Comparison of ENCODE assay signal across 20 cellular contexts in genomic region chr17:14305785-14306496, GRCh38. TPM values are rescaled to one million over a fixed set of nuclear protein-coding genes. Genes with fewer than 3 reads are reported as not detected.
DNase-seq lines count a peak whose midpoint lies in the region; ATAC-seq and TF ChIP-seq lines count a peak whose summit lies in the region.
"Had no signal": no experiment of that assay in that cellular context is flagged by ENCODE, and none has a peak within 500 bp of the region (broad histone marks: within the 10 kb centered on the region; RNA-seq: fewer than 3 reads in every experiment).

No MANE protein-coding gene starts in this region.

- H3K9me3 ChIP-seq in H9 (ENCODE audit: control insufficient read depth, low read depth, low read length) (no peaks in the 10 kb centered on the region), left ventricle myocardium inferior (replicated peaks) (no peaks in the 10 kb centered on the region)

- no peak overlapping the region for H4K8ac ChIP-seq in H9 (replicated peaks; ENCODE audit: insufficient read length, low read depth, low read length)

- no peaks in the 10 kb centered on the region; the same call in 1 of the 2 replicates for H3K79me2 ChIP-seq in H9 (ENCODE audit: insufficient read depth, low read length)

- DNase-seq in AG10803 (ENCODE audit: low read depth) (no peak), H9 (peak; percentile 4), astrocyte of the spinal cord (ENCODE audit: low read depth, low spot score) (peak; percentile 26), left ventricle myocardium inferior (no peak), AML-193 (lab: John Stamatoyannopoulos, UW) (no peak), mucosa of gallbladder (ENCODE audit: low spot score) (no peak)
- no peak for DNase-seq in naive thymus-derived CD8-positive, alpha-beta T cell
- DNase-seq: activated CD8-positive, alpha-beta memory T cell treated with anti-CD3 and anti-CD28 coated beads, Interleukin-2, amount 50 U/mL, for 4 hours; anterior cingulate cortex; CD8-positive, alpha-beta T cell; dorsolateral prefrontal cortex; foreskin fibroblast; GF-D8; HCEC 1CT; NCI-H2107; SHP77; stimulated activated CD4-positive, alpha-beta T cell treated with anti-CD3 and anti-CD28 coated beads, Interleukin-2, amount 100 ng/mL, for 48 hours had no signal

- H3K4me1 Mint-ChIP-seq in H9, result peaks cover 52 to 56% of the 10 kb centered on the region in 2 experiments
- peaks cover 34 to 67% (median 64%) of the 10 kb centered on the region in 4 donors for H3K4me1 Mint-ChIP-seq in naive thymus-derived CD8-positive, alpha-beta T cell

- H3K4me1 ChIP-seq in H9 (ENCODE audit: insufficient read depth, low read length) (peaks cover 18% of the 10 kb centered on the region; the same call in 1 of the 2 replicates), left ventricle myocardium inferior (peaks cover 58% of the 10 kb centered on the region)

- H3K27me3 ChIP-seq in H9 (ENCODE audit: insufficient read depth, low read length) (peaks cover 39% of the 10 kb centered on the region; the same call in 1 of the 2 replicates), left ventricle myocardium inferior (ENCODE audit: low read depth) (peaks cover 67% of the 10 kb centered on the region)

- H3K18ac ChIP-seq in H9 (ENCODE audit: insufficient read length, low read depth, low read length), result no peak overlapping the region

- H4K91ac ChIP-seq in H9 (ENCODE audit: insufficient read length, low read depth, low read length), result no peak overlapping the region

- H3K27ac Mint-ChIP-seq in H9, result no peak overlapping the region
- peak overlapping the region in 5 of 10 donors; percentile 14 to 40 (median 19) for H3K27ac Mint-ChIP-seq in naive thymus-derived CD8-positive, alpha-beta T cell
- H3K27ac Mint-ChIP-seq: stimulated activated memory B cell treated with anti-CD40 and anti-IgM and Interleukin-4, amounts not matched to agents 10 μg/mL and 1 μg/mL and 100 μg/mL, for 72 hours had no signal

- H3K4me3 ChIP-seq in AG10803 (ENCODE audit: low read length) (peak overlapping the region; percentile 85), astrocyte of the spinal cord (ENCODE audit: low read depth, low read length) (no peak overlapping the region), left ventricle myocardium inferior (no peak overlapping the region)
- H3K4me3 ChIP-seq: dorsolateral prefrontal cortex had no signal

- H3K4ac ChIP-seq in H9 (ENCODE audit: low read depth, low read length), result no peak overlapping the region

- no peak overlapping the region for H3K56ac ChIP-seq in H9 (ENCODE audit: insufficient read length, low read depth, low read length)

- H2BK120ac ChIP-seq in H9 (ENCODE audit: low read depth, low read length, poor library complexity, severe bottlenecking), result no peak overlapping the region

- no peak overlapping the region for H4K5ac ChIP-seq in H9 (ENCODE audit: insufficient read length, low read depth, low read length)

- H3K4me3 Mint-ChIP-seq in H9, result peak overlapping the region in 1 of 2 experiments; percentile 10; a peak in 1 of 5 replicates
- peak overlapping the region in 9 of 10 donors; percentile 39 to 90 (median 73) for H3K4me3 Mint-ChIP-seq in naive thymus-derived CD8-positive, alpha-beta T cell
- H3K4me3 Mint-ChIP-seq: stimulated activated memory B cell treated with anti-CD40 and anti-IgM and Interleukin-4, amounts not matched to agents 10 μg/mL and 1 μg/mL and 100 μg/mL, for 72 hours had no signal

- H2AFZ ChIP-seq in H9 (ENCODE audit: low read length), result no peak overlapping the region

- no peaks in the 10 kb centered on the region for H3K9me3 Mint-ChIP-seq in H9
- H3K9me3 Mint-ChIP-seq in naive thymus-derived CD8-positive, alpha-beta T cell, result no peaks in the 10 kb centered on the region
- H3K9me3 Mint-ChIP-seq: CD8-positive, alpha-beta T cell; stimulated activated memory B cell treated with anti-CD40 and anti-IgM and Interleukin-4, amounts not matched to agents 10 μg/mL and 1 μg/mL and 100 μg/mL, for 72 hours had no signal

- in situ Hi-C loops in astrocyte of the spinal cord (cut with HindIII; ENCODE audit: low sequenced_read_pairs), result no loop called here

- peaks cover 58% of the 10 kb centered on the region for H3K27me3 Mint-ChIP-seq in H9 (ENCODE audit: low read depth)
- H3K27me3 Mint-ChIP-seq in naive thymus-derived CD8-positive, alpha-beta T cell, result no peaks in the 10 kb centered on the region

- intact Hi-C loops in left ventricle myocardium inferior (cut with micrococcal nuclease), result loop anchor here (10.0 kb wide), 1 partner anchor 971 kb away; no protein-coding TSS in a partner anchor

- H2BK15ac ChIP-seq in H9 (ENCODE audit: low read depth, low read length), result no peak overlapping the region

- no CpG with 5 or more reads among the region's 6 CpGs for WGBS in H9 (ENCODE audit: extremely low coverage, insufficient read length, low lambda C conversion rate)

- H3K23ac ChIP-seq in H9 (ENCODE audit: insufficient read length, low read depth, low read length), result no peak overlapping the region

- ATAC-seq in naive thymus-derived CD8-positive, alpha-beta T cell, result no peak
- ATAC-seq in GM18517 (IDR thresholded peaks at IDR 0.05; ENCODE audit: unreplicated experiment), result no peak
- ATAC-seq: CD8-positive, alpha-beta T cell; stimulated activated memory B cell treated with anti-CD40 and anti-IgM and Interleukin-4, amounts not matched to agents 10 μg/mL and 1 μg/mL and 100 μg/mL, for 72 hours had no signal

- H3K4me2 ChIP-seq in H9 (ENCODE audit: insufficient read depth, insufficient read length, low read length), result no peak overlapping the region

- no peaks in the 10 kb centered on the region for H3K36me3 ChIP-seq in left ventricle myocardium inferior

- no peak for TF ChIP-seq CTCF in AG10803 (conservative IDR thresholded peaks at IDR 0.05; ENCODE audit: low read length)
- TF ChIP-seq CTCF in H9 (conservative IDR thresholded peaks at IDR 0.05), result no peak
- TF ChIP-seq CTCF in astrocyte of the spinal cord (IDR thresholded peaks at IDR 0.05; ENCODE audit: low read depth, low read length), result no peak
- no peak for TF ChIP-seq CTCF in left ventricle myocardium inferior (IDR thresholded peaks at IDR 0.05; ENCODE audit: borderline replicate concordance)

- H3K27ac ChIP-seq in H9 (ENCODE audit: insufficient read length, low read depth, low read length) (no peak overlapping the region), left ventricle myocardium inferior (replicated peaks) (no peak overlapping the region)
- H3K27ac ChIP-seq: dorsolateral prefrontal cortex, VCaP had no signal

- peaks cover 3% of the 10 kb centered on the region for H4K20me1 ChIP-seq in H9 (ENCODE audit: control insufficient read depth, insufficient read depth, insufficient read length)

- no peak overlapping the region for H2AK5ac ChIP-seq in H9 (ENCODE audit: insufficient read length, low read length)

- peaks cover 48% of the 10 kb centered on the region for H3K23me2 ChIP-seq in H9 (ENCODE audit: insufficient read length, low read depth, low read length, poor library complexity, severe bottlenecking)

- H2BK20ac ChIP-seq in H9 (ENCODE audit: low read depth, low read length, poor library complexity, severe bottlenecking), result no peak overlapping the region

- H3K36me3 Mint-ChIP-seq in H9 (ENCODE audit: insufficient read depth in 1 of 3, low read depth in 3 of 3), result no peaks in the 10 kb centered on the region; a peak in 1 of 7 replicates
- H3K36me3 Mint-ChIP-seq in naive thymus-derived CD8-positive, alpha-beta T cell, result peaks cover 0 to 18% (median 8%) of the 10 kb centered on the region in 3 donors

- POLR2A ChIA-PET in naive thymus-derived CD8-positive, alpha-beta T cell (lab: Charles Lee), result no interaction called here

- H3T11ph ChIP-seq in H9 (ENCODE audit: low read length), result no peak overlapping the region

- no peak overlapping the region for H2BK5ac ChIP-seq in H9 (ENCODE audit: insufficient read length, low read length)

- no peaks in the 10 kb centered on the region for H3K79me1 ChIP-seq in H9 (ENCODE audit: insufficient read depth, low read depth, low read length, poor library complexity, severe bottlenecking)

- no peak overlapping the region for H2BK12ac ChIP-seq in H9 (ENCODE audit: insufficient read length, low read depth, low read length)

- H3K9ac ChIP-seq in H9 (ENCODE audit: extremely low read depth, insufficient read length, low read length), result no peak overlapping the region

- no peak overlapping the region for H3K14ac ChIP-seq in H9 (ENCODE audit: insufficient read depth, low read length)

RNA-seq across cellular contexts. Expression of gene HS3ST3B1, which starts 5.1 kb away (rescaled TPM):
- total RNA-seq in H9 (2021) (2.8 and 2.9 TPM in 2 replicates), left ventricle myocardium inferior (1.2 TPM), mucosa of gallbladder (4.0 TPM)
- 10 to 100 TPM; 37.5 to 37.6 TPM for total RNA-seq in naive thymus-derived CD8-positive, alpha-beta T cell
- 10 to 100 TPM in 2 of 3 donors, 1 to 10 TPM in 1; 9.2 to 12.7 (median 11.8) TPM for polyA plus RNA-seq in naive thymus-derived CD8-positive, alpha-beta T cell

Comparison
In these comparisons a context has a peak if more than half of its experiments do, and no peak if none do; other contexts are left out.
1. DNase-seq: peak in H9 (single experiment) and astrocyte of the spinal cord (single experiment); none in AG10803 (single experiment), naive thymus-derived CD8-positive, alpha-beta T cell (0 of 10), left ventricle myocardium inferior (single experiment), AML-193 (0 of 2) and mucosa of gallbladder (single experiment).